Comparison of ENCODE assay signal across 1 cellular context in the genomic region with DNA sequence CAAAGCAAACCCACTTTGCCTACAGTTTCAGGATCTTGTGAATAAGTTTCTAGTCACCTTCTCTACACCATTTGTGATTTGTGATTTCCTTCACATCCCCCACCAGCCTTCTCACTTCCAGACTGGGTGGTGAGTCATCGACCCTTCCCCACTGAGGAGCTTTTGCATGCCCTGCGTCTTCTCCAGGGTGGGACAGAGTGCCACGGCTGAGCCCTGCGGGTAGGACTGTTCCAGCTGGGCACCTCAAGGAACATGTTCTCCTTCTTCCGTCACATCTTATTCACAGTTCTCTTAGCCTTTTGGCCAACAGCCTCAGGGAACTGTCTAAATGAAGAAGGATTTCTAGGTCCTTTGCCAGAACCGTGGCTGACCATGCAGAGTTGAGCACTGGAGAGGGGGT.
TF ChIP-seq lines count a peak whose summit lies in the region.

No MANE protein-coding gene starts in this region.

TF ChIP-seq in HEK293, 187 proteins besides CTCF, POLR2A, EP300 and RAD21 (continued from another document):
- TF ChIP-seq, protein P1, sequence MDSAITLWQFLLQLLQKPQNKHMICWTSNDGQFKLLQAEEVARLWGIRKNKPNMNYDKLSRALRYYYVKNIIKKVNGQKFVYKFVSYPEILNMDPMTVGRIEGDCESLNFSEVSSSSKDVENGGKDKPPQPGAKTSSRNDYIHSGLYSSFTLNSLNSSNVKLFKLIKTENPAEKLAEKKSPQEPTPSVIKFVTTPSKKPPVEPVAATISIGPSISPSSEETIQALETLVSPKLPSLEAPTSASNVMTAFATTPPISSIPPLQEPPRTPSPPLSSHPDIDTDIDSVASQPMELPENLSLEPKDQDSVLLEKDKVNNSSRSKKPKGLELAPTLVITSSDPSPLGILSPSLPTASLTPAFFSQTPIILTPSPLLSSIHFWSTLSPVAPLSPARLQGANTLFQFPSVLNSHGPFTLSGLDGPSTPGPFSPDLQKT (IDR thresholded peaks at IDR 0.05; ENCODE audit: borderline replicate concordance, low read depth, low read length): no peak
TF ChIP-seq in HEK293: peak in this region for 2.
